19 cellular contexts compared by ENCODE assay signal in the genomic region with DNA sequence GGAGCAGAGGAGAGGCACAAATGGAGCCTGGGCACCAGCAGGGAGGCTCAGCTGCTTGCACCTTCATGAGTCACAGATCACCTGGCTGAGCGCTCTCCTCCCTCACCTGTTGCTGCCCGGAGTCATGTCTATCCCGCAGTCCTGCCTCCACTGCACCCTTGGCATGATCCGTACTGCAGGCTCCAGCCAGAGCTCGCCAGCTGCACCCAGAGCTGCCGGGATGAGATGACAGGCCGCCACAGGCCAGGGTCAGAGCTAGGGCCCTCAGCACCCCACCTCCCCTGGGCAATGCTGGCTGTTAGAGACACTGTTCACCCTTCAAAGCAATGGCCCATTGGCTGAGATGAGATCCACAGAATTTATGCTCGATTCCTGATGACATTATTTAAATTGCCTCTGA.
DNase-seq lines count a peak whose midpoint lies in the region; ATAC-seq and TF ChIP-seq lines count a peak whose summit lies in the region.
"Had no signal": no experiment of that assay in that cellular context is flagged by ENCODE, and none has a peak within 500 bp of the region (broad histone marks: within the 10 kb centered on the region; RNA-seq: fewer than 3 reads in every experiment).

No MANE protein-coding gene starts in this region.

- H3K36me3 Mint-ChIP-seq in osteocyte (ENCODE audit: unreplicated experiment): no peaks in the 10 kb centered on the region

- H3K36me3 ChIP-seq in esophagus muscularis mucosa (no peaks in the 10 kb centered on the region), body of pancreas (replicated peaks in 1 of 2; ENCODE audit: insufficient read depth in 1 of 2, low read depth in 2 of 2) (no peaks in the 10 kb centered on the region)
- H3K36me3 ChIP-seq: BLaER1 treated with 17β-estradiol and CSF1 and Interleukin-3, amounts not matched to agents 10 nM and 100 nM had no signal

- no peak for TF ChIP-seq POLR2A in esophagus muscularis mucosa (IDR thresholded peaks at IDR 0.05; ENCODE audit: low read depth)
- no peak for TF ChIP-seq POLR2A in body of pancreas (IDR thresholded peaks at IDR 0.05)

- WGBS in esophagus muscularis mucosa: 90% methylated on average over 8 of the region's 8 CpGs
- 75 to 88% methylated on average over 4 to 8 of the region's 8 CpGs for WGBS in body of pancreas, 2 donors

- H3K27ac ChIP-seq in esophagus muscularis mucosa (replicated peaks in 1 of 4) (no peak overlapping the region), body of pancreas (no peak overlapping the region)
- H3K27ac ChIP-seq: A549; BLaER1 treated with 17β-estradiol and CSF1 and Interleukin-3, amounts not matched to agents 10 nM and 100 nM; C4-2B had no signal

- intact Hi-C loops in esophagus muscularis mucosa (cut with DNase I): no loop called here
- intact Hi-C loops in body of pancreas (cut with DNase I): no loop called here

- peaks cover 0 to 6% (median 0%) of the 10 kb centered on the region in 4 donors for H3K27me3 ChIP-seq in esophagus muscularis mucosa
- no peaks in the 10 kb centered on the region for H3K27me3 ChIP-seq in body of pancreas
- H3K27me3 ChIP-seq: BLaER1 treated with 17β-estradiol and CSF1 and Interleukin-3, amounts not matched to agents 10 nM and 100 nM had no signal

- H3K27ac Mint-ChIP-seq in osteocyte (ENCODE audit: unreplicated experiment): no peak overlapping the region
- H3K27ac Mint-ChIP-seq: B cell; CD4-positive, alpha-beta T cell; CD8-positive, alpha-beta T cell had no signal

- peaks cover 62% of the 10 kb centered on the region for H3K9me3 Mint-ChIP-seq in osteocyte (ENCODE audit: unreplicated experiment)

- H3K9me3 ChIP-seq in esophagus muscularis mucosa (peaks cover 0 to 25% (median 13%) of the 10 kb centered on the region in 4 donors), body of pancreas (peaks cover 0 to 12% (median 0%) of the 10 kb centered on the region in 3 donors)
- H3K9me3 ChIP-seq: A549, Caco-2 had no signal

- no peaks in the 10 kb centered on the region for H3K27me3 Mint-ChIP-seq in osteocyte (ENCODE audit: unreplicated experiment)

- peak; percentile 84 for DNase-seq in esophagus muscularis mucosa (ENCODE audit: extremely low spot score)
- peak; percentile 85 for DNase-seq in mesenteric fat pad (ENCODE audit: low spot score)
- DNase-seq in osteocyte (ENCODE audit: extremely low spot score, unreplicated experiment): peak; percentile 57
- no peak for DNase-seq in NCI-H146 treated with DMSO at 0.1 percent for 48 hours (lab: John Stamatoyannopoulos, UW; ENCODE audit: unreplicated experiment)
- DNase-seq in body of pancreas: no peak
- DNase-seq: 8988T; AML-193; Caco-2; Calu3; CD4-positive, alpha-beta T cell; CD8-positive, alpha-beta T cell; DMS79 treated with DMSO at 0.1 percent for 48 hours; GF-D8 had no signal

- no peaks in the 10 kb centered on the region for H3K4me1 Mint-ChIP-seq in osteocyte (ENCODE audit: unreplicated experiment)
- H3K4me1 Mint-ChIP-seq: B cell had no signal

- no peaks in the 10 kb centered on the region for H3K4me1 ChIP-seq in esophagus muscularis mucosa
- no peaks in the 10 kb centered on the region for H3K4me1 ChIP-seq in body of pancreas
- H3K4me1 ChIP-seq: A549; BLaER1 treated with 17β-estradiol and CSF1 and Interleukin-3, amounts not matched to agents 10 nM and 100 nM; Caco-2 had no signal

- no peak overlapping the region for H3K4me3 ChIP-seq in esophagus muscularis mucosa
- no peak overlapping the region for H3K4me3 ChIP-seq in body of pancreas
- H3K4me3 ChIP-seq: A549; BLaER1 treated with 17β-estradiol and CSF1 and Interleukin-3, amounts not matched to agents 10 nM and 100 nM had no signal

- ATAC-seq in body of pancreas (no peak), GM19467 (IDR thresholded peaks at IDR 0.05; ENCODE audit: unreplicated experiment) (no peak), HG03097 (IDR thresholded peaks at IDR 0.05; ENCODE audit: low FRiP score, unreplicated experiment) (no peak)
- ATAC-seq: A549; CD8-positive, alpha-beta T cell had no signal

- TF ChIP-seq EP300 in esophagus muscularis mucosa (IDR thresholded peaks at IDR 0.05): no peak

- no peak overlapping the region for H3K4me3 Mint-ChIP-seq in osteocyte (ENCODE audit: unreplicated experiment)
- H3K4me3 Mint-ChIP-seq: B cell; CD4-positive, alpha-beta T cell; CD8-positive, alpha-beta T cell had no signal

- TF ChIP-seq CTCF in esophagus muscularis mucosa (IDR thresholded peaks at IDR 0.05) (no peak), osteocyte (IDR thresholded peaks at IDR 0.05) (no peak), body of pancreas (IDR thresholded peaks at IDR 0.05) (no peak)

Comparison
In these comparisons a context has a peak if more than half of its experiments do, and no peak if none do; other contexts are left out.
1. DNase-seq: peak in esophagus muscularis mucosa (single experiment), mesenteric fat pad (single experiment) and osteocyte (single experiment); none in NCI-H146 treated with DMSO at 0.1 percent for 48 hours (single experiment) and body of pancreas (0 of 4).